ENCODE assay signal across 8 cellular contexts in genomic region chr22:19430890-19431541, GRCh38. TPM values are rescaled to one million over a fixed set of nuclear protein-coding genes. Genes with fewer than 3 reads are reported as not detected.
DNase-seq lines count a peak whose midpoint lies in the region; TF ChIP-seq lines count a peak whose summit lies in the region.

No MANE protein-coding gene starts in this region.

- H3K9ac ChIP-seq in HUES6 (ENCODE audit: low read length) = peak overlapping the region; percentile 90

- peaks cover 9% of the 10 kb centered on the region; the same call in 1 of the 2 replicates for H3K4me1 ChIP-seq in HUES6 (ENCODE audit: control insufficient read depth, insufficient read depth, low read length)
- peaks cover 10% of the 10 kb centered on the region for H3K4me1 ChIP-seq in ovary (ENCODE audit: insufficient read depth)

- no peak for TF ChIP-seq CTCF in ovary (IDR thresholded peaks at IDR 0.05)

- DNase-seq in activated T-cell treated with anti-CD3 and anti-CD28 coated beads for 48 hours (ENCODE audit: low read depth) (peak; percentile 23), activated T-cell treated with anti-CD3 and anti-CD28 coated beads for 4 hours (no peak), glomerular visceral epithelial cell (ENCODE audit: extremely low spot score) (peak; percentile 27), ovary (peak in 4 of 5 donors; percentile 27 to 61 (median 51)), HPDE6-E6E7 (ENCODE audit: extremely low spot score) (no peak), foreskin melanocyte (no peak)
- DNase-seq in activated CD8-positive, alpha-beta memory T cell treated with anti-CD3 and anti-CD28 coated beads, Interleukin-2, amount 50 U/mL, for 48 hours = peak; percentile 71

- H3K4me3 ChIP-seq in HUES6 (ENCODE audit: low read depth, low read length) (peak overlapping the region; percentile 99), ovary (peak overlapping the region; percentile 89)

- H3K27ac ChIP-seq in HUES6 (ENCODE audit: low read depth, low read length) (peak overlapping the region; percentile 73; the same call in 1 of the 2 replicates), ovary (peak overlapping the region in 1 of 2 donors; percentile 21)

- TF ChIP-seq POLR2A in ovary (IDR thresholded peaks at IDR 0.05) = no peak

- H3K36me3 ChIP-seq in HUES6 (ENCODE audit: control insufficient read depth, insufficient read depth, low read length) (peaks cover 15% of the 10 kb centered on the region), ovary (no peaks in the 10 kb centered on the region)

- intact Hi-C loops in ovary (cut with DNase I) = no loop called here

- H3K9me3 ChIP-seq in HUES6 (ENCODE audit: control insufficient read depth, insufficient read depth, low read depth, low read length) (no peaks in the 10 kb centered on the region), ovary (no peaks in the 10 kb centered on the region)

- 0 to 1% (median 0%) methylated on average over 38 to 53 of the region's 53 CpGs for WGBS in ovary, 3 donors

- TF ChIP-seq EP300 in ovary (IDR thresholded peaks at IDR 0.05) = no peak

- H3K27me3 ChIP-seq in HUES6 (ENCODE audit: control insufficient read depth, insufficient read depth, low read length) = no peaks in the 10 kb centered on the region
- H3K27me3 ChIP-seq in ovary = no peaks in the 10 kb centered on the region

RNA-seq across cellular contexts. Expression of gene HIRA, which starts 0.5 kb away (rescaled TPM):
- 10 to 100 TPM in 5 of 7 donors, 1 to 10 TPM in 2; 7.2 to 31.6 (median 20.6) TPM for total RNA-seq in ovary
- polyA plus RNA-seq in ovary = 10 to 100 TPM; 12.8 to 16.5 TPM

RNA-seq across cellular contexts. Expression of gene MRPL40, which starts 1.3 kb away (rescaled TPM):
- 10 to 100 TPM; 21.1 to 31.0 (median 28.5) TPM for total RNA-seq in ovary
- 10 to 100 TPM; 31.1 to 46.9 TPM for polyA plus RNA-seq in ovary

RNA-seq across cellular contexts. Expression of gene C22orf39, which starts 16.5 kb away (rescaled TPM):
- 10 to 100 TPM; 25.7 to 38.3 (median 33.5) TPM for total RNA-seq in ovary
- polyA plus RNA-seq in ovary = 10 to 100 TPM; 33.0 to 58.9 TPM

RNA-seq across cellular contexts. Expression of gene UFD1, which starts 48.0 kb away (rescaled TPM):
- 10 to 100 TPM; 19.9 to 52.9 (median 32.6) TPM for total RNA-seq in ovary
- 10 to 100 TPM; 57.5 to 84.5 TPM for polyA plus RNA-seq in ovary

RNA-seq across cellular contexts. Expression of gene CDC45, which starts 48.7 kb away (rescaled TPM):
- 1 to 10 TPM in 2 of 7 donors, under 1 TPM in 2, not detected in 3; 0.87 to 2.2 (median 1.1) TPM for total RNA-seq in ovary
- polyA plus RNA-seq in ovary = 1 to 10 TPM in 1 of 2 donors, under 1 TPM in 1; 0.46 to 1.4 TPM

Comparison
In these comparisons a context has a peak if more than half of its experiments do, and no peak if none do; other contexts are left out.
1. DNase-seq: peak in activated T-cell treated with anti-CD3 and anti-CD28 coated beads for 48 hours (single experiment), activated CD8-positive, alpha-beta memory T cell treated with anti-CD3 and anti-CD28 coated beads, Interleukin-2, amount 50 U/mL, for 48 hours (single experiment), glomerular visceral epithelial cell (single experiment) and ovary (4 of 5); none in activated T-cell treated with anti-CD3 and anti-CD28 coated beads for 4 hours (single experiment), HPDE6-E6E7 (single experiment) and foreskin melanocyte (single experiment).